Comparison of ENCODE assay signal across 18 cellular contexts in the genomic region with DNA sequence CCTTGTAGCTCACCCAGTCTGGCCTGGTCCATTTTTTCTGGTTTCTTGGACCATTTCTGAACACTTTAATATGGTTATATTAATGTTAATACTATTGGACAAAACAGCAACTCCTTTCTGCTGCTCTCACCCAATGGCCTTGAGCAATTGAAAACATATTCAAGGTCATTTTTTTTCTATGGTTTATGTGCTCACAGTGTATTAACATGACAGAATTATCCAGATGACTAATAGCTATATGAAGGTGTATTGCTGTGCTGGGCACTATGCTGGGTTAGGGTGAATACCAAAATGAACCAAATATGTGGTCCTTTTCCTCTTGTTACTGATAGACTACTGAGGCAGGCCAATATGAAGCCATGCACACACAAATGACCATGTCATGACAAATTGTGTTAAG.
DNase-seq lines count a peak whose midpoint lies in the region; ATAC-seq and TF ChIP-seq lines count a peak whose summit lies in the region.
"Had no signal": no experiment of that assay in that cellular context is flagged by ENCODE, and none has a peak within 500 bp of the region (broad histone marks: within the 10 kb centered on the region; RNA-seq: fewer than 3 reads in every experiment).

No MANE protein-coding gene starts in this region.

- no peak overlapping the region for H4K91ac ChIP-seq in trophoblast cell (ENCODE audit: low read depth, low read length)

- H2BK12ac ChIP-seq in trophoblast cell (ENCODE audit: low read length), result no peak overlapping the region

- H3K9me2 ChIP-seq in neural cell (ENCODE audit: insufficient read depth, low read length) (no peaks in the 10 kb centered on the region), MM.1S (replicated peaks; ENCODE audit: insufficient read depth, low read length) (no peaks in the 10 kb centered on the region)

- no peak overlapping the region for H3K4me2 ChIP-seq in neural cell (ENCODE audit: low read length)
- no peak overlapping the region for H3K4me2 ChIP-seq in trophoblast cell (ENCODE audit: low read length)
- H3K4me2 ChIP-seq in MM.1S (ENCODE audit: low read depth, low read length), result no peak overlapping the region
- H3K4me2 ChIP-seq: A549 had no signal

- no peak overlapping the region for H2BK120ac ChIP-seq in trophoblast cell (ENCODE audit: insufficient read depth, low read length, poor library complexity)

- no peak overlapping the region for H3K4me3 ChIP-seq in neural cell (ENCODE audit: low read length)
- no peak overlapping the region for H3K4me3 ChIP-seq in trophoblast cell (ENCODE audit: low read depth, low read length)
- H3K4me3 ChIP-seq in MM.1S (ENCODE audit: low read length), result no peak overlapping the region
- H3K4me3 ChIP-seq: A549 had no signal

- H3K14ac ChIP-seq in trophoblast cell (ENCODE audit: low read length), result no peak overlapping the region

- H3K79me2 ChIP-seq in neural cell (replicated peaks; ENCODE audit: insufficient read depth, low read length) (no peaks in the 10 kb centered on the region), trophoblast cell (ENCODE audit: control insufficient read depth, insufficient read depth, low read length, poor library complexity) (no peaks in the 10 kb centered on the region), MM.1S (ENCODE audit: low read length) (no peaks in the 10 kb centered on the region)

- no peak for TF ChIP-seq RAD21 in neural cell (conservative IDR thresholded peaks at IDR 0.05)

- H3K4me1 ChIP-seq in trophoblast cell (ENCODE audit: control insufficient read depth in 1 of 2, insufficient read depth in 2 of 2, low read length in 2 of 2) (peaks cover 2 to 8% of the 10 kb centered on the region in 2 experiments), MM.1S (ENCODE audit: low read length) (0 out of 2 replicates have a peak, but pooled peaks cover 4% of the 10 kb centered on the region)
- H3K4me1 ChIP-seq: A549 had no signal

- peaks cover 18% of the 10 kb centered on the region for H3K79me1 ChIP-seq in trophoblast cell (ENCODE audit: low read length)

- no peaks in the 10 kb centered on the region for H4K20me1 ChIP-seq in neural cell (ENCODE audit: insufficient read depth)
- no peaks in the 10 kb centered on the region for H4K20me1 ChIP-seq in MM.1S (ENCODE audit: insufficient read depth, low read length)

- H3K4ac ChIP-seq in trophoblast cell (ENCODE audit: low read depth, low read length), result no peak overlapping the region

- H4K8ac ChIP-seq in trophoblast cell (ENCODE audit: low read depth, low read length), result no peak overlapping the region

- no peaks in the 10 kb centered on the region for H3K27me3 ChIP-seq in neural cell (ENCODE audit: insufficient read depth, low read depth, low read length)
- H3K27me3 ChIP-seq in trophoblast cell (ENCODE audit: insufficient read depth, low read length), result no peaks in the 10 kb centered on the region
- no peaks in the 10 kb centered on the region for H3K27me3 ChIP-seq in MM.1S (replicated peaks; ENCODE audit: insufficient read depth, low read length)

- no peak overlapping the region for H2AK5ac ChIP-seq in trophoblast cell (ENCODE audit: low read length)

- no peak overlapping the region for H3K9ac ChIP-seq in neural cell (ENCODE audit: low read length)
- H3K9ac ChIP-seq in trophoblast cell (ENCODE audit: low read length), result no peak overlapping the region
- H3K9ac ChIP-seq in MM.1S (ENCODE audit: low read length), result no peak overlapping the region

- no peaks in the 10 kb centered on the region for H3K9me3 ChIP-seq in neural cell (ENCODE audit: low read length)
- H3K9me3 ChIP-seq in trophoblast cell (ENCODE audit: insufficient read depth, low read depth, low read length), result no peaks in the 10 kb centered on the region
- H3K9me3 ChIP-seq in MM.1S (replicated peaks; ENCODE audit: insufficient read depth, low read length), result no peaks in the 10 kb centered on the region
- H3K9me3 ChIP-seq: A549 had no signal

- H3K18ac ChIP-seq in trophoblast cell (ENCODE audit: low read length), result no peak overlapping the region

- no peak overlapping the region for H2BK5ac ChIP-seq in trophoblast cell (ENCODE audit: low read depth, low read length, poor library complexity)

- no peak for ATAC-seq in activated CD4-positive, CD25-positive, alpha-beta regulatory T cell treated with anti-CD3 and anti-CD28 coated beads, Interleukin-2, amount 50 U/mL, for 24 hours
- ATAC-seq: A549, HCT116 had no signal

- no peak overlapping the region for H4K12ac ChIP-seq in trophoblast cell (ENCODE audit: low read depth, low read length)

- no peak overlapping the region for H3K23ac ChIP-seq in trophoblast cell (ENCODE audit: low read length)

- H3F3A ChIP-seq in neural cell (ENCODE audit: insufficient read depth, low read length, poor library complexity, severe bottlenecking) (no peaks in the 10 kb centered on the region), MM.1S (ENCODE audit: insufficient read depth, low read length) (no peaks in the 10 kb centered on the region)

- TF ChIP-seq CTCF in neural cell (IDR thresholded peaks at IDR 0.05; ENCODE audit: poor library complexity, severe bottlenecking) (no peak), MM.1S (IDR thresholded peaks at IDR 0.05; ENCODE audit: low read length) (no peak)

- no peak overlapping the region for H2AFZ ChIP-seq in neural cell (ENCODE audit: low read depth, low read length)
- H2AFZ ChIP-seq in trophoblast cell (ENCODE audit: insufficient read depth, low read length, poor library complexity), result no peak overlapping the region
- H2AFZ ChIP-seq in MM.1S (ENCODE audit: low read length), result no peak overlapping the region

- peak; percentile 35 for DNase-seq in DMS53 (lab: John Stamatoyannopoulos, UW)
- no peak for DNase-seq in DMS53 treated with DMSO at 0.1 percent for 48 hours (lab: John Stamatoyannopoulos, UW; ENCODE audit: unreplicated experiment)
- peak; percentile 37 for DNase-seq in NCI-H146 treated with DMSO at 0.1 percent for 48 hours (lab: John Stamatoyannopoulos, UW; ENCODE audit: unreplicated experiment)
- DNase-seq in trophoblast cell, result no peak
- no peak for DNase-seq in MM.1S
- no peak for DNase-seq in NCI-H226
- DNase-seq: AML-193; CD4-positive, alpha-beta T cell; GDM1; GOT3; H7; HFFc6 had no signal

- H3K27ac ChIP-seq in neural cell (ENCODE audit: low read length) (peak overlapping the region; percentile 83), trophoblast cell (ENCODE audit: low read depth, low read length) (peak overlapping the region; percentile 79), MM.1S (ENCODE audit: low read length) (no peak overlapping the region)
- H3K27ac ChIP-seq: 22Rv1, A549, C4-2B had no signal

- H3K36me3 ChIP-seq in neural cell (ENCODE audit: insufficient read depth, low read length) (no peaks in the 10 kb centered on the region), trophoblast cell (ENCODE audit: control insufficient read depth in 1 of 2, insufficient read depth in 2 of 2, low read length in 2 of 2) (no peaks in the 10 kb centered on the region), MM.1S (replicated peaks; ENCODE audit: insufficient read depth, low read length) (no peaks in the 10 kb centered on the region)

- TF ChIP-seq EP300 in neural cell (conservative IDR thresholded peaks at IDR 0.05; ENCODE audit: poor library complexity, severe bottlenecking), result no peak

TF ChIP-seq in neural cell, 6 proteins besides CTCF, POLR2A, EP300 and RAD21:
- no peak for TF ChIP-seq MXI1 (conservative IDR thresholded peaks at IDR 0.05; ENCODE audit: poor library complexity, severe bottlenecking)
- no peak for TF ChIP-seq POLR2AphosphoS5 (IDR thresholded peaks at IDR 0.05)

Comparison
In these comparisons a context has a peak if more than half of its experiments do, and no peak if none do; other contexts are left out.
1. DNase-seq: peak in DMS53 (single experiment) and NCI-H146 treated with DMSO at 0.1 percent for 48 hours (single experiment); none in DMS53 treated with DMSO at 0.1 percent for 48 hours (single experiment), trophoblast cell (0 of 2), MM.1S (single experiment) and NCI-H226 (single experiment).